Comparison of ENCODE assay signal across 1 cellular context in genomic region chr16:12819126-12820117, GRCh38.
TF ChIP-seq lines count a peak whose summit lies in the region.

No MANE protein-coding gene starts in this region.

TF ChIP-seq in HepG2, 621 proteins besides CTCF, POLR2A, EP300 and RAD21 (continued from another document):
- TF ChIP-seq ZNF331 (CRISPR knock-in tag; IDR thresholded peaks at IDR 0.05) (peak; percentile 68), GABPB1 (CRISPR knock-in tag; IDR thresholded peaks at IDR 0.05) (no peak; the same call in 1 of the 2 replicates), HOMEZ (CRISPR knock-in tag; IDR thresholded peaks at IDR 0.05; ENCODE audit: low read depth) (peak; percentile 90), ZNF605 (CRISPR knock-in tag; IDR thresholded peaks at IDR 0.05) (no peak), RBM22 (optimal IDR thresholded peaks at IDR 0.05; ENCODE audit: low read length) (no peak), ZNF567 (CRISPR knock-in tag; IDR thresholded peaks at IDR 0.05; ENCODE audit: borderline replicate concordance) (no peak), MTERF4 (CRISPR knock-in tag; IDR thresholded peaks at IDR 0.05) (no peak), ZNF580 (CRISPR knock-in tag; IDR thresholded peaks at IDR 0.05; ENCODE audit: borderline replicate concordance, low read depth) (peak; percentile 83), FOSL2 (CRISPR knock-in tag; IDR thresholded peaks at IDR 0.05) (peak; percentile 55), HNRNPH1 (optimal IDR thresholded peaks at IDR 0.05; ENCODE audit: low read depth, low read length) (no peak), ZNF644 (CRISPR knock-in tag; IDR thresholded peaks at IDR 0.05; ENCODE audit: low read depth) (peak; percentile 89), TCF7L2 (IDR thresholded peaks at IDR 0.05; ENCODE audit: low read depth, low read length) (no peak), NR2F6 (IDR thresholded peaks at IDR 0.05) (no peak), NR2F6 (CRISPR knock-in tag; IDR thresholded peaks at IDR 0.05) (peak; percentile 26; the same call in 1 of the 2 replicates), AKAP8 (CRISPR knock-in tag; IDR thresholded peaks at IDR 0.05) (no peak), ZBED4 (CRISPR knock-in tag; IDR thresholded peaks at IDR 0.05; ENCODE audit: borderline replicate concordance) (no peak; the same call in 1 of the 2 replicates), ZNF224 (CRISPR knock-in tag; IDR thresholded peaks at IDR 0.05) (no peak), MAFG (CRISPR knock-in tag; IDR thresholded peaks at IDR 0.05) (no peak), KLF15 (CRISPR knock-in tag; IDR thresholded peaks at IDR 0.05; ENCODE audit: borderline replicate concordance) (no peak), SIX4 (CRISPR knock-in tag; IDR thresholded peaks at IDR 0.05) (no peak), SMAD1 (CRISPR knock-in tag; IDR thresholded peaks at IDR 0.05; ENCODE audit: borderline replicate concordance, low read depth) (no peak), DNMT1 (CRISPR knock-in tag; IDR thresholded peaks at IDR 0.05) (peak; percentile 87; the same call in 1 of the 2 replicates), ZBTB2 (CRISPR knock-in tag; IDR thresholded peaks at IDR 0.05; ENCODE audit: low read depth) (no peak), ZNF761 (CRISPR knock-in tag; conservative IDR thresholded peaks at IDR 0.05) (no peak), THAP7 (CRISPR knock-in tag; IDR thresholded peaks at IDR 0.05) (0 out of 2 replicates have a peak, but pooled peaks have one; percentile 45), ZBTB25 (CRISPR knock-in tag; IDR thresholded peaks at IDR 0.05) (peak; percentile 35; the same call in 1 of the 2 replicates)
